ENCODE assay signal across 1 cellular context in the genomic region with DNA sequence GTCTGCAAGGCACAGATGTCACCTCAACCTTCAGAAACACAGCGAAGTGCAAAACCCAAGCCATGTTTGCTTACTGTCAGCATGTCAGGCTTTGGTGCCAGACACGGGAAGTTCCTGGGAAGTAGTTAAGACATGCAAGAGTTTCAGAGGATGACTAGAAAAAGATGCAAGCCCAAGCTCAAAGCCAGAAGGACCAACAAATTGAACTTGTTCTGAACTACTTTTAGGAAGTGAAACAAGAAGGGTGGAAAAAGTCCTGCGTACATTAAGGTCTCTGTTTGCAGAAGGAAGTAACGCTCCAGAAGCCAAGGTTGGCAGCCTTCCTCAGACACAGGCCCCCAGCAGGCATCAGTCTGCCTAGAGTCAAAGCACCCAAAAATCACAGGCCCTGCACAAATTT.
A peak's percentile ranks its signal among the peaks of the same experiment; 100 is the strongest.
TF ChIP-seq lines count a peak whose summit lies in the region.

No MANE protein-coding gene starts in this region.

TF ChIP-seq in GM12878, 131 proteins besides CTCF, POLR2A, EP300 and RAD21:
- TF ChIP-seq EED (IDR thresholded peaks at IDR 0.05; ENCODE audit: low read depth) (0 out of 2 replicates have a peak, but pooled peaks have one; percentile 41), DPF2 (IDR thresholded peaks at IDR 0.05) (peak; percentile 36; the same call in 1 of the 2 replicates), RFX5 (IDR thresholded peaks at IDR 0.05; ENCODE audit: low read depth, low read length) (no peak), MTA2 (IDR thresholded peaks at IDR 0.05; ENCODE audit: low read depth) (0 out of 2 replicates have a peak, but pooled peaks have one; percentile 13), IRF4 (IDR thresholded peaks at IDR 0.05; ENCODE audit: low read depth, low read length) (0 out of 2 replicates have a peak, but pooled peaks have one; percentile 32), PAX5 (IDR thresholded peaks at IDR 0.05; ENCODE audit: borderline replicate concordance, low read depth, low read length) (peak; percentile 52; the same call in 1 of the 2 replicates), ETV6 (conservative IDR thresholded peaks at IDR 0.05 in 1 of 2, IDR thresholded peaks at IDR 0.05 in 1 of 2; ENCODE audit: borderline replicate concordance in 1 of 2, low read depth in 1 of 2) (peak in 1 of 2 experiments; percentile 96; a peak in 2 of 4 replicates), TBL1XR1 (IDR thresholded peaks at IDR 0.05; ENCODE audit: low read depth, low read length) (peak; percentile 32; the same call in 1 of the 2 replicates), MXI1 (IDR thresholded peaks at IDR 0.05; ENCODE audit: low read depth, low read length) (no peak), KLF5 (IDR thresholded peaks at IDR 0.05; ENCODE audit: partially characterized antibody) (no peak), NRF1 (conservative IDR thresholded peaks at IDR 0.05; ENCODE audit: low read depth, low read length) (no peak), IKZF2 (IDR thresholded peaks at IDR 0.05) (peak; percentile 58 to 68; a peak in 3 of 4 replicates), SPI1 (IDR thresholded peaks at IDR 0.05; ENCODE audit: borderline replicate concordance, insufficient read depth, low read depth, low read length) (peak; percentile 93), EGR1 (IDR thresholded peaks at IDR 0.05; ENCODE audit: borderline replicate concordance in 1 of 2, low read depth in 2 of 2, low read length in 2 of 2) (0 out of 3 replicates have a peak, but pooled peaks of 1 of the 2 experiments have one; percentile 5), CREB1 (IDR thresholded peaks at IDR 0.05; ENCODE audit: low read depth) (0 out of 2 replicates have a peak, but pooled peaks have one; percentile 37), WRNIP1 (IDR thresholded peaks at IDR 0.05; ENCODE audit: borderline replicate concordance, low read depth, low read length) (no peak), IKZF1 (conservative IDR thresholded peaks at IDR 0.05) (peak; percentile 87), SRF (IDR thresholded peaks at IDR 0.05; ENCODE audit: low read depth in 2 of 2, low read length in 2 of 2) (no peak), SMARCA5 (IDR thresholded peaks at IDR 0.05) (no peak)
- TF ChIP-seq, protein P1, sequence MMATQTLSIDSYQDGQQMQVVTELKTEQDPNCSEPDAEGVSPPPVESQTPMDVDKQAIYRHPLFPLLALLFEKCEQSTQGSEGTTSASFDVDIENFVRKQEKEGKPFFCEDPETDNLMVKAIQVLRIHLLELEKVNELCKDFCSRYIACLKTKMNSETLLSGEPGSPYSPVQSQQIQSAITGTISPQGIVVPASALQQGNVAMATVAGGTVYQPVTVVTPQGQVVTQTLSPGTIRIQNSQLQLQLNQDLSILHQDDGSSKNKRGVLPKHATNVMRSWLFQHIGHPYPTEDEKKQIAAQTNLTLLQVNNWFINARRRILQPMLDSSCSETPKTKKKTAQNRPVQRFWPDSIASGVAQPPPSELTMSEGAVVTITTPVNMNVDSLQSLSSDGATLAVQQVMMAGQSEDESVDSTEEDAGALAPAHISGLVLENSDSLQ (IDR thresholded peaks at IDR 0.05), result peak; percentile 24; the same call in 1 of the 2 replicates
- TF ChIP-seq, protein P2, sequence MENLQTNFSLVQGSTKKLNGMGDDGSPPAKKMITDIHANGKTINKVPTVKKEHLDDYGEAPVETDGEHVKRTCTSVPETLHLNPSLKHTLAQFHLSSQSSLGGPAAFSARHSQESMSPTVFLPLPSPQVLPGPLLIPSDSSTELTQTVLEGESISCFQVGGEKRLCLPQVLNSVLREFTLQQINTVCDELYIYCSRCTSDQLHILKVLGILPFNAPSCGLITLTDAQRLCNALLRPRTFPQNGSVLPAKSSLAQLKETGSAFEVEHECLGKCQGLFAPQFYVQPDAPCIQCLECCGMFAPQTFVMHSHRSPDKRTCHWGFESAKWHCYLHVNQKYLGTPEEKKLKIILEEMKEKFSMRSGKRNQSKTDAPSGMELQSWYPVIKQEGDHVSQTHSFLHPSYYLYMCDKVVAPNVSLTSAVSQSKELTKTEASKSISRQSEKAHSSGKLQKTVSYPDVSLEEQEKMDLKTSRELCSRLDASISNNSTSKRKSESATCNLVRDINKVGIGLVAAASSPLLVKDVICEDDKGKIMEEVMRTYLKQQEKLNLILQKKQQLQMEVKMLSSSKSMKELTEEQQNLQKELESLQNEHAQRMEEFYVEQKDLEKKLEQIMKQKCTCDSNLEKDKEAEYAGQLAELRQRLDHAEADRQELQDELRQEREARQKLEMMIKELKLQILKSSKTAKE (IDR thresholded peaks at IDR 0.05; ENCODE audit: low read depth, poor library complexity, severe bottlenecking), result peak; percentile 40
- TF ChIP-seq, protein P3, sequence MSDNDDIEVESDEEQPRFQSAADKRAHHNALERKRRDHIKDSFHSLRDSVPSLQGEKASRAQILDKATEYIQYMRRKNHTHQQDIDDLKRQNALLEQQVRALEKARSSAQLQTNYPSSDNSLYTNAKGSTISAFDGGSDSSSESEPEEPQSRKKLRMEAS (IDR thresholded peaks at IDR 0.05; ENCODE audit: low read depth, low read length), result no peak
- TF ChIP-seq, protein P4, sequence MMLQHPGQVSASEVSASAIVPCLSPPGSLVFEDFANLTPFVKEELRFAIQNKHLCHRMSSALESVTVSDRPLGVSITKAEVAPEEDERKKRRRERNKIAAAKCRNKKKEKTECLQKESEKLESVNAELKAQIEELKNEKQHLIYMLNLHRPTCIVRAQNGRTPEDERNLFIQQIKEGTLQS (IDR thresholded peaks at IDR 0.05; ENCODE audit: borderline replicate concordance, extremely low read depth, low read depth, low read length), result no peak
- TF ChIP-seq, protein P5, sequence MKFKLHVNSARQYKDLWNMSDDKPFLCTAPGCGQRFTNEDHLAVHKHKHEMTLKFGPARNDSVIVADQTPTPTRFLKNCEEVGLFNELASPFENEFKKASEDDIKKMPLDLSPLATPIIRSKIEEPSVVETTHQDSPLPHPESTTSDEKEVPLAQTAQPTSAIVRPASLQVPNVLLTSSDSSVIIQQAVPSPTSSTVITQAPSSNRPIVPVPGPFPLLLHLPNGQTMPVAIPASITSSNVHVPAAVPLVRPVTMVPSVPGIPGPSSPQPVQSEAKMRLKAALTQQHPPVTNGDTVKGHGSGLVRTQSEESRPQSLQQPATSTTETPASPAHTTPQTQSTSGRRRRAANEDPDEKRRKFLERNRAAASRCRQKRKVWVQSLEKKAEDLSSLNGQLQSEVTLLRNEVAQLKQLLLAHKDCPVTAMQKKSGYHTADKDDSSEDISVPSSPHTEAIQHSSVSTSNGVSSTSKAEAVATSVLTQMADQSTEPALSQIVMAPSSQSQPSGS (IDR thresholded peaks at IDR 0.05; ENCODE audit: low read length), result no peak
TF ChIP-seq in GM12878: peak in this region for 14.
